5 cellular contexts compared by ENCODE assay signal in genomic region chr19:681029-681626, GRCh38.
DNase-seq lines count a peak whose midpoint lies in the region; ATAC-seq lines count a peak whose summit lies in the region.

No MANE protein-coding gene starts in this region.

- DNase-seq in activated T-helper 1 cell treated with Interleukin-2 at 50 U/mL for 16 hours (ENCODE audit: low read depth) = peak; percentile 77
- no peak for DNase-seq in memory B cell (ENCODE audit: low spot score in 2 of 2)
- DNase-seq in MV-4-11 (lab: John Stamatoyannopoulos, UW) = no peak

- H3K4me1 Mint-ChIP-seq in memory B cell = peaks cover 5% of the 10 kb centered on the region

- no peaks in the 10 kb centered on the region for H3K36me3 Mint-ChIP-seq in memory B cell

- peak; percentile 24 for ATAC-seq in HG03558 (IDR thresholded peaks at IDR 0.05; ENCODE audit: extremely low read depth, unreplicated experiment)
- ATAC-seq in memory B cell (ENCODE audit: low read depth) = peak; percentile 2
- no peak for ATAC-seq in HG03095 (IDR thresholded peaks at IDR 0.05; ENCODE audit: unreplicated experiment)

- peak overlapping the region; percentile 94 for H3K27ac Mint-ChIP-seq in memory B cell

- H3K9me3 Mint-ChIP-seq in memory B cell = peaks cover under 1% of the 10 kb centered on the region

- peaks cover 2% of the 10 kb centered on the region for H3K27me3 Mint-ChIP-seq in memory B cell

- peak overlapping the region; percentile 91 for H3K4me3 Mint-ChIP-seq in memory B cell
